Comparison of ENCODE assay signal across 32 cellular contexts in genomic region chr17:37736428-37736827, GRCh38. TPM values are rescaled to one million over a fixed set of nuclear protein-coding genes. Genes with fewer than 3 reads are reported as not detected.
"Had no signal": no experiment of that assay in that cellular context is flagged by ENCODE, and none has a peak within 500 bp of the region (broad histone marks: within the 10 kb centered on the region; RNA-seq: fewer than 3 reads in every experiment).

No MANE protein-coding gene starts in this region.

- H3K4me3 ChIP-seq: coronary artery, esophagus squamous epithelium, heart right ventricle, left lung, neural progenitor cell, prostate gland, right atrium auricular region, sigmoid colon, testis, tibial artery had no signal

- H3K4me2 ChIP-seq: neural progenitor cell had no signal

- H3K4me1 Mint-ChIP-seq: nephron had no signal

- H3K9ac ChIP-seq: neural progenitor cell, parathyroid adenoma had no signal

- H3K9me3 ChIP-seq: esophagus squamous epithelium, heart right ventricle, left lung, prostate gland, right atrium auricular region, sigmoid colon, testis, tibial artery had no signal

- H3K4me3 Mint-ChIP-seq: effector memory CD8-positive, alpha-beta T cell; naive thymus-derived CD4-positive, alpha-beta T cell; neural progenitor cell; type B pancreatic cell had no signal

- H3K79me2 ChIP-seq: parathyroid adenoma had no signal

- DNase-seq: dermis blood vessel endothelial cell; effector memory CD8-positive, alpha-beta T cell; esophagus squamous epithelium; foreskin melanocyte; glutamatergic neuron; heart right ventricle; hippocampal formation; left cardiac atrium; left lung; mesenchymal stem cell; midbrain; naive thymus-derived CD4-positive, alpha-beta T cell; sigmoid colon; stimulated activated CD4-positive, alpha-beta T cell treated with anti-CD3 and anti-CD28 coated beads, Interleukin-2, amount 100 ng/mL, for 24 hours; stimulated activated CD4-positive, alpha-beta T cell treated with anti-CD3 and anti-CD28 coated beads, Interleukin-4, amount 100 ng/mL, for 24 hours; stimulated activated naive CD4-positive, alpha-beta T cell; substantia nigra; testis; tibial artery had no signal

- H2AFZ ChIP-seq: neural progenitor cell, parathyroid adenoma had no signal

- FAIRE-seq: endometrium, islet of Langerhans had no signal

- H3K27ac ChIP-seq: coronary artery, esophagus squamous epithelium, heart right ventricle, left lung, neural progenitor cell, parathyroid adenoma, prostate gland, right atrium auricular region, sigmoid colon, testis, tibial artery had no signal

- H3K27ac Mint-ChIP-seq: effector memory CD8-positive, alpha-beta T cell; naive thymus-derived CD4-positive, alpha-beta T cell; neural progenitor cell had no signal

- H3K36me3 ChIP-seq: esophagus squamous epithelium, heart right ventricle, left lung, neural progenitor cell, prostate gland, right atrium auricular region, sigmoid colon, tibial artery had no signal

- H3K4me1 ChIP-seq: parathyroid adenoma, prostate gland, right atrium auricular region, testis, tibial artery had no signal

- H3K9me3 Mint-ChIP-seq: effector memory CD8-positive, alpha-beta T cell; nephron; neural progenitor cell had no signal

- H3K36me3 Mint-ChIP-seq: neural progenitor cell had no signal

- ATAC-seq: effector memory CD8-positive, alpha-beta T cell; heart right ventricle; left cardiac atrium; left lung; naive thymus-derived CD4-positive, alpha-beta T cell had no signal

RNA-seq across cellular contexts. Expression of gene HNF1B, which starts 8.4 kb away (rescaled TPM):
- total RNA-seq: esophagus squamous epithelium, heart right ventricle, left cardiac atrium, lower leg skin, lung microvascular endothelial cell, osteoblast, right atrium auricular region, skeletal muscle tissue had no signal
- polyA plus RNA-seq: heart right ventricle; naive thymus-derived CD4-positive, alpha-beta T cell had no signal
